ENCODE assay signal across 8 cellular contexts in genomic region chr20:47493175-47493953, GRCh38. TPM values are rescaled to one million over a fixed set of nuclear protein-coding genes. Genes with fewer than 3 reads are reported as not detected.
DNase-seq lines count a peak whose midpoint lies in the region; ATAC-seq, FAIRE-seq and TF ChIP-seq lines count a peak whose summit lies in the region.

No MANE protein-coding gene starts in this region.

- H3K4me1 ChIP-seq in Caco-2 (peaks cover 23% of the 10 kb centered on the region), KMS-11 (ENCODE audit: low read depth, poor library complexity, severe bottlenecking) (peaks cover 75% of the 10 kb centered on the region), skeletal muscle satellite cell (ENCODE audit: control insufficient read depth, insufficient read depth, low read length) (peaks cover 12% of the 10 kb centered on the region)

- H3K9ac ChIP-seq in KMS-11 (peak overlapping the region; percentile 25; the same call in 1 of the 2 replicates), skeletal muscle satellite cell (ENCODE audit: low read depth, low read length) (no peak overlapping the region)

- H3K79me2 ChIP-seq in KMS-11 (ENCODE audit: insufficient read depth, low read depth) = no peaks in the 10 kb centered on the region

- POLR2A ChIA-PET in Caco-2 (lab: Charles Lee) = interaction anchor here (0.8 to 1.7 kb wide), 6 partner anchors 9 to 136 kb away, joined by 3 to 73 read pairs (median 6); partner anchors contain the start of genes NCOA3 and ZMYND8

- peak overlapping the region; percentile 27; the same call in 1 of the 2 replicates for H2AFZ ChIP-seq in KMS-11 (ENCODE audit: low read depth)

- H3K4me3 ChIP-seq in Caco-2 (ENCODE audit: low read depth, low read length) (peak overlapping the region; percentile 11; the same call in 1 of the 2 replicates), KMS-11 (IDR thresholded peaks at IDR 0.05; ENCODE audit: insufficient read depth, low read depth, low read length) (no peak overlapping the region), skeletal muscle satellite cell (ENCODE audit: low read length) (no peak overlapping the region)

- peak overlapping the region; percentile 54 for H3K4me3 Mint-ChIP-seq in Caco-2 (ENCODE audit: unreplicated experiment)

- intact Hi-C loops in Caco-2 (cut with micrococcal nuclease; ENCODE audit: unreplicated experiment) = loop anchor here (1.0 kb wide), 3 partner anchors 8 to 52 kb away; partner anchors contain the start of gene NCOA3
- intact Hi-C loops in left cardiac atrium (cut with DNase I) = loop anchor here in 1 of 2 donors (10.0 kb wide), 1 partner anchor 219 kb away; no protein-coding TSS in a partner anchor

- peaks cover 25% of the 10 kb centered on the region for H3K4me1 Mint-ChIP-seq in Caco-2 (ENCODE audit: low read depth, unreplicated experiment)

- no peaks in the 10 kb centered on the region for H3K27me3 ChIP-seq in Caco-2 (replicated peaks; ENCODE audit: control insufficient read depth, insufficient read depth, low read length)
- H3K27me3 ChIP-seq in KMS-11 (ENCODE audit: insufficient read depth, low read depth) = no peaks in the 10 kb centered on the region
- H3K27me3 ChIP-seq in skeletal muscle satellite cell (ENCODE audit: control insufficient read depth, insufficient read depth, low read length) = no peaks in the 10 kb centered on the region

- H3K9me3 ChIP-seq in Caco-2 (no peaks in the 10 kb centered on the region), skeletal muscle satellite cell (replicated peaks; ENCODE audit: low read length) (no peaks in the 10 kb centered on the region)

- peak; percentile 86 for DNase-seq in Caco-2
- DNase-seq in RCC 7860 (ENCODE audit: low spot score) = peak; percentile 24
- peak; percentile 64 for DNase-seq in activated naive CD4-positive, alpha-beta T cell treated with anti-CD3 and anti-CD28 coated beads, Interleukin-2, amount 50 U/mL, for 16 hours
- DNase-seq in left cardiac atrium = peak; percentile 91
- no peak for DNase-seq in GM13976 (ENCODE audit: low spot score)

- no peaks in the 10 kb centered on the region for H4K20me1 ChIP-seq in KMS-11 (ENCODE audit: insufficient read depth)

- H3K9me3 Mint-ChIP-seq in Caco-2 (ENCODE audit: unreplicated experiment) = no peaks in the 10 kb centered on the region

- no peaks in the 10 kb centered on the region for H3K27me3 Mint-ChIP-seq in Caco-2 (ENCODE audit: insufficient read depth, unreplicated experiment)

- FAIRE-seq in RCC 7860 (lab: Jason Lieb, UNC) = no peak

- BruUV-seq in Caco-2 (replicated peaks; lab: Mats Ljungman, UMichigan) = no TSS peak

- H3K4me2 ChIP-seq in KMS-11 (peak overlapping the region; percentile 87), skeletal muscle satellite cell (ENCODE audit: low read length) (peak overlapping the region; percentile 33)

- H3K27ac Mint-ChIP-seq in Caco-2 (ENCODE audit: unreplicated experiment) = peak overlapping the region; percentile 48

- ATAC-seq in left cardiac atrium (peak; percentile 96 to 97), HG03565 (IDR thresholded peaks at IDR 0.05; ENCODE audit: unreplicated experiment) (no peak)

- TF ChIP-seq CTCF in Caco-2 (IDR thresholded peaks at IDR 0.05; ENCODE audit: insufficient read depth in 1 of 2, low read depth in 1 of 2, low read length in 1 of 2, severe bottlenecking in 1 of 2, unreplicated experiment in 1 of 2) (peak in 1 of 2 experiments; percentile 7), KMS-11 (conservative IDR thresholded peaks at IDR 0.05; ENCODE audit: low read depth, low read length) (no peak), GM13976 (IDR thresholded peaks at IDR 0.05; ENCODE audit: borderline replicate concordance, control extremely low read depth, extremely low read depth, insufficient read depth, missing control alignments) (no peak)

- H3K36me3 ChIP-seq in Caco-2 (ENCODE audit: control insufficient read depth, insufficient read depth, low read length) (no peaks in the 10 kb centered on the region), KMS-11 (ENCODE audit: insufficient read depth) (no peaks in the 10 kb centered on the region), skeletal muscle satellite cell (ENCODE audit: insufficient read depth, low read length) (no peaks in the 10 kb centered on the region)

- CTCF ChIA-PET in Caco-2 (lab: Charles Lee) = interaction anchor here (0.7 to 2.1 kb wide), 10 partner anchors 9 to 297 kb away, joined by 3 to 27 read pairs (median 5); partner anchors contain the start of gene NCOA3

- peak overlapping the region; percentile 72 for H3K27ac ChIP-seq in KMS-11

- peaks cover 5% of the 10 kb centered on the region for H3K36me3 Mint-ChIP-seq in Caco-2 (ENCODE audit: insufficient read depth, unreplicated experiment)

- in situ Hi-C loops in GM13976 (cut with MboI; ENCODE audit: low sequenced_read_pairs, unreplicated experiment) = no loop called here

RNA-seq across cellular contexts. Expression of gene NCOA3, which starts 8.3 kb away (rescaled TPM):
- total RNA-seq in Caco-2 (2022) (96.7 and 97.3 TPM in 2 replicates), left cardiac atrium (10 to 100 TPM; 18.6 to 25.2 TPM)
- total RNA-seq in skeletal muscle satellite cell (2012; rRNA removed) = 35.0 and 39.8 TPM in 2 replicates
